In genomic region chr5:76401801-76402250, GRCh38 we compare ENCODE assay signal across 8 cellular contexts.
DNase-seq lines count a peak whose midpoint lies in the region; ATAC-seq lines count a peak whose summit lies in the region.
"Had no signal": no experiment of that assay in that cellular context is flagged by ENCODE, and none has a peak within 500 bp of the region (broad histone marks: within the 10 kb centered on the region; RNA-seq: fewer than 3 reads in every experiment).

No MANE protein-coding gene starts in this region.

- H2AFZ ChIP-seq in neuron (ENCODE audit: low read depth, low read length) = peak overlapping the region; percentile 94

- no peaks in the 10 kb centered on the region for H3K9me3 Mint-ChIP-seq in activated naive CD8-positive, alpha-beta T cell treated with anti-CD3 and anti-CD28 coated beads, Interleukin-2, amount 50 U/mL, for 24 hours

- H3K9me3 ChIP-seq in KOPT-K1 (ENCODE audit: insufficient read depth, low read length, poor library complexity, severe bottlenecking) (no peaks in the 10 kb centered on the region), neuron (ENCODE audit: low read length) (no peaks in the 10 kb centered on the region)
- H3K9me3 ChIP-seq: mucosa of descending colon had no signal

- H3K4me1 Mint-ChIP-seq in activated naive CD8-positive, alpha-beta T cell treated with anti-CD3 and anti-CD28 coated beads, Interleukin-2, amount 50 U/mL, for 24 hours = peaks cover 52% of the 10 kb centered on the region

- no peaks in the 10 kb centered on the region for H3K36me3 Mint-ChIP-seq in activated naive CD8-positive, alpha-beta T cell treated with anti-CD3 and anti-CD28 coated beads, Interleukin-2, amount 50 U/mL, for 24 hours (ENCODE audit: low read depth)

- ATAC-seq in GM19395 (IDR thresholded peaks at IDR 0.05; ENCODE audit: unreplicated experiment) (peak; percentile 24), GM19452 (IDR thresholded peaks at IDR 0.05; ENCODE audit: unreplicated experiment) (no peak)
- ATAC-seq in activated naive CD8-positive, alpha-beta T cell treated with anti-CD3 and anti-CD28 coated beads, Interleukin-2, amount 50 U/mL, for 24 hours = peak; percentile 10

- no peaks in the 10 kb centered on the region for H3K27me3 ChIP-seq in neuron (ENCODE audit: insufficient read depth, low read length)

- DNase-seq in activated naive CD8-positive, alpha-beta T cell treated with anti-CD3 and anti-CD28 coated beads, Interleukin-2, amount 50 U/mL, for 24 hours = peak; percentile 29
- no peak for DNase-seq in iPS-NIHi11 (ENCODE audit: low spot score)
- DNase-seq in T1000 (lab: John Stamatoyannopoulos, UW) = no peak

- peak overlapping the region; percentile 99 for H3K27ac Mint-ChIP-seq in activated naive CD8-positive, alpha-beta T cell treated with anti-CD3 and anti-CD28 coated beads, Interleukin-2, amount 50 U/mL, for 24 hours

- H3K27me3 Mint-ChIP-seq in activated naive CD8-positive, alpha-beta T cell treated with anti-CD3 and anti-CD28 coated beads, Interleukin-2, amount 50 U/mL, for 24 hours = no peaks in the 10 kb centered on the region

- H3K36me3 ChIP-seq in KOPT-K1 (ENCODE audit: insufficient read depth, low read length) (no peaks in the 10 kb centered on the region), neuron (ENCODE audit: insufficient read depth, low read length) (no peaks in the 10 kb centered on the region)

- H3K4me3 Mint-ChIP-seq in activated naive CD8-positive, alpha-beta T cell treated with anti-CD3 and anti-CD28 coated beads, Interleukin-2, amount 50 U/mL, for 24 hours = peak overlapping the region; percentile 93

- H3K4me3 ChIP-seq in neuron (ENCODE audit: low read length) = no peak overlapping the region
- H3K4me3 ChIP-seq: mucosa of descending colon had no signal

- H3K27ac ChIP-seq in KOPT-K1 (ENCODE audit: low read depth, low read length, poor library complexity, severe bottlenecking) = peak overlapping the region; percentile 92

- H3K4me1 ChIP-seq in neuron (ENCODE audit: insufficient read depth, low read length) = peaks cover 27% of the 10 kb centered on the region
